In the genomic region with DNA sequence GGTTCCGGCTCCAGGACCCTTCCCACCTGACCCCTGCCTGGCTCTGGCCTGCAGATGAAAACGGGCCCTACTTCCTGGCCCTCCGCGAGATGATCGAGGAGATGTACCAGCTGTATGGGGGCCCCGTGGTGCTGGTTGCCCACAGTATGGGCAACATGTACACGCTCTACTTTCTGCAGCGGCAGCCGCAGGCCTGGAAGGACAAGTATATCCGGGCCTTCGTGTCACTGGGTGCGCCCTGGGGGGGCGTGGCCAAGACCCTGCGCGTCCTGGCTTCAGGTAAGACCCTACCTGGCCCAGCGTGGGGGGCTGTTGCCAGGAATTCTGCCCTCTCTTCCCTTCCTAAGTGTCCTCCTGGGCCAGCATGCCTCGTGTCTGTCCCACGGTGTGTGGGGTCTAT, we compare ENCODE assay signal across 23 cellular contexts. TPM values are rescaled to one million over a fixed set of nuclear protein-coding genes. Genes with fewer than 3 reads are reported as not detected.
DNase-seq lines count a peak whose midpoint lies in the region; ATAC-seq and TF ChIP-seq lines count a peak whose summit lies in the region.
"Had no signal": no experiment of that assay in that cellular context is flagged by ENCODE, and none has a peak within 500 bp of the region (broad histone marks: within the 10 kb centered on the region; RNA-seq: fewer than 3 reads in every experiment).

No MANE protein-coding gene starts in this region.

- H2BK120ac ChIP-seq in mesenchymal stem cell (ENCODE audit: low read depth, low read length), result no peak overlapping the region

- peak overlapping the region; percentile 48 for H3K27ac Mint-ChIP-seq in stimulated activated effector memory CD8-positive, alpha-beta T cell treated with anti-CD3 and anti-CD28 coated beads, Interleukin-12 subunit alpha, Interleukin-12 subunit beta, amount 100 ng/mL, for 72 hours
- H3K27ac Mint-ChIP-seq: CD4-positive, alpha-beta T cell; GM23338; HFFc6 had no signal

- H3K4ac ChIP-seq in mesenchymal stem cell (ENCODE audit: low read depth in 1 of 2, low read length in 2 of 2), result no peak overlapping the region

- TF ChIP-seq POLR2A in stomach (IDR thresholded peaks at IDR 0.05), result no peak

- TF ChIP-seq CTCF in heart right ventricle (IDR thresholded peaks at IDR 0.05) (no peak), MM.1S (IDR thresholded peaks at IDR 0.05; ENCODE audit: low read length) (no peak), stomach (IDR thresholded peaks at IDR 0.05) (no peak)

- no peak overlapping the region for H3K4me3 ChIP-seq in heart right ventricle
- H3K4me3 ChIP-seq in right cardiac atrium (ENCODE audit: low read length), result no peak overlapping the region
- H3K4me3 ChIP-seq in MM.1S (ENCODE audit: low read length), result no peak overlapping the region
- no peak overlapping the region for H3K4me3 ChIP-seq in mesenchymal stem cell (ENCODE audit: insufficient read depth in 1 of 2, low read depth in 1 of 2, low read length in 2 of 2)
- no peak overlapping the region for H3K4me3 ChIP-seq in stomach
- H3K4me3 ChIP-seq: GM23338, HAP-1, K562 had no signal

- H3K4me2 ChIP-seq in MM.1S (ENCODE audit: low read depth, low read length) (no peak overlapping the region), mesenchymal stem cell (ENCODE audit: low read length, poor library complexity, severe bottlenecking) (no peak overlapping the region)
- H3K4me2 ChIP-seq: GM23338 had no signal

- H2BK12ac ChIP-seq in mesenchymal stem cell (ENCODE audit: low read length in 2 of 2), result no peak overlapping the region

- no peaks in the 10 kb centered on the region for H3K9me2 ChIP-seq in MM.1S (replicated peaks; ENCODE audit: insufficient read depth, low read length)

- intact Hi-C loops in heart right ventricle (cut with DNase I), result loop anchor here in 1 of 10 donors (10.0 kb wide), 1 partner anchor 259 kb away; no protein-coding TSS in a partner anchor
- intact Hi-C loops in right cardiac atrium (cut with DNase I), result no loop called here
- intact Hi-C loops in stomach (cut with DNase I; ENCODE audit: low total_unique reads), result no loop called here
- intact Hi-C loops in posterior vena cava (cut with DNase I), result no loop called here

- no peak overlapping the region for H2BK5ac ChIP-seq in mesenchymal stem cell (ENCODE audit: low read depth, low read length, poor library complexity, severe bottlenecking)

- no peak overlapping the region for H3K23ac ChIP-seq in mesenchymal stem cell (ENCODE audit: low read length in 2 of 2)

- WGBS in heart right ventricle, 2 donors, result 91 to 95% methylated on average over 18 of the region's 18 CpGs
- 89% methylated on average over 18 of the region's 18 CpGs for WGBS in right cardiac atrium
- 98% methylated on average over 16 of the region's 18 CpGs for WGBS in mesenchymal stem cell
- 91 to 94% (median 92%) methylated on average over 18 of the region's 18 CpGs for whole genome bisulfite sequencing in stomach, 5 donors

- H3K36me3 ChIP-seq in heart right ventricle (peaks cover 0 to 99% (median 44%) of the 10 kb centered on the region in 9 donors), MM.1S (replicated peaks; ENCODE audit: insufficient read depth, low read length) (peaks cover 11% of the 10 kb centered on the region), mesenchymal stem cell (ENCODE audit: control insufficient read depth in 1 of 2, insufficient read depth in 2 of 2, low read depth in 1 of 2, low read length in 2 of 2) (peaks cover 60 to 67% of the 10 kb centered on the region in 2 experiments), stomach (peaks cover 32 to 96% (median 86%) of the 10 kb centered on the region in 4 donors)

- H2AFZ ChIP-seq in MM.1S (ENCODE audit: low read length) (no peak overlapping the region), mesenchymal stem cell (ENCODE audit: low read depth, low read length) (no peak overlapping the region)
- H2AFZ ChIP-seq: GM23338 had no signal

- peak overlapping the region in 7 of 10 donors; percentile 7 to 95 (median 87) for H3K27ac ChIP-seq in heart right ventricle
- H3K27ac ChIP-seq in right cardiac atrium (ENCODE audit: low read length), result no peak overlapping the region
- H3K27ac ChIP-seq in MM.1S (ENCODE audit: low read length), result peak overlapping the region; percentile 98; the same call in 1 of the 2 replicates
- H3K27ac ChIP-seq in mesenchymal stem cell (ENCODE audit: low read length, poor library complexity, severe bottlenecking), result no peak overlapping the region
- no peak overlapping the region for H3K27ac ChIP-seq in stomach

- H3F3A ChIP-seq in MM.1S (ENCODE audit: insufficient read depth, low read length), result peaks cover 64% of the 10 kb centered on the region

- H3K4me1 ChIP-seq in heart right ventricle, result peaks cover 13 to 90% (median 47%) of the 10 kb centered on the region in 9 donors
- H3K4me1 ChIP-seq in right cardiac atrium (ENCODE audit: control insufficient read depth, insufficient read depth, low read length), result peaks cover 4% of the 10 kb centered on the region
- H3K4me1 ChIP-seq in MM.1S (ENCODE audit: low read length), result peaks cover 85% of the 10 kb centered on the region
- peaks cover 26% of the 10 kb centered on the region for H3K4me1 ChIP-seq in mesenchymal stem cell (ENCODE audit: control insufficient read depth, insufficient read depth, low read depth, low read length)
- H3K4me1 ChIP-seq in stomach, result peaks cover 5 to 17% (median 8%) of the 10 kb centered on the region in 4 donors
- H3K4me1 ChIP-seq: HAP-1 had no signal

- H3K4me3 Mint-ChIP-seq in stimulated activated effector memory CD8-positive, alpha-beta T cell treated with anti-CD3 and anti-CD28 coated beads, Interleukin-12 subunit alpha, Interleukin-12 subunit beta, amount 100 ng/mL, for 72 hours, result no peak overlapping the region
- H3K4me3 Mint-ChIP-seq: CD4-positive, alpha-beta T cell; GM23338; HFFc6 had no signal

- no peak overlapping the region for H4K8ac ChIP-seq in mesenchymal stem cell (ENCODE audit: low read length)

- peaks cover 22% of the 10 kb centered on the region for H3K79me1 ChIP-seq in mesenchymal stem cell (replicated peaks; ENCODE audit: low read length, poor library complexity, severe bottlenecking)

- H3K4me1 Mint-ChIP-seq in stimulated activated effector memory CD8-positive, alpha-beta T cell treated with anti-CD3 and anti-CD28 coated beads, Interleukin-12 subunit alpha, Interleukin-12 subunit beta, amount 100 ng/mL, for 72 hours, result no peaks in the 10 kb centered on the region
- H3K4me1 Mint-ChIP-seq: GM23338 had no signal

- H3K79me2 ChIP-seq in MM.1S (ENCODE audit: low read length), result peaks cover 62% of the 10 kb centered on the region

- no peak for TF ChIP-seq EP300 in stomach (IDR thresholded peaks at IDR 0.05)

- no peak overlapping the region for H3K18ac ChIP-seq in mesenchymal stem cell (ENCODE audit: low read depth in 1 of 2, low read length in 2 of 2)

- H3K9me3 ChIP-seq in heart right ventricle (no peaks in the 10 kb centered on the region), right cardiac atrium (ENCODE audit: control insufficient read depth, low read length) (no peaks in the 10 kb centered on the region), MM.1S (replicated peaks; ENCODE audit: insufficient read depth, low read length) (no peaks in the 10 kb centered on the region), mesenchymal stem cell (ENCODE audit: control insufficient read depth, low read length) (no peaks in the 10 kb centered on the region), stomach (no peaks in the 10 kb centered on the region)
- H3K9me3 ChIP-seq: HAP-1 had no signal

- ATAC-seq in heart right ventricle, result no peak
- no peak for ATAC-seq in right cardiac atrium
- no peak for ATAC-seq in stimulated activated effector memory CD8-positive, alpha-beta T cell treated with anti-CD3 and anti-CD28 coated beads, Interleukin-12 subunit alpha, Interleukin-12 subunit beta, amount 100 ng/mL, for 72 hours
- ATAC-seq: GM23338, K562 had no signal

- H3K9ac ChIP-seq in MM.1S (ENCODE audit: low read length) (no peak overlapping the region), mesenchymal stem cell (ENCODE audit: low read length) (no peak overlapping the region)

- no peaks in the 10 kb centered on the region for H4K20me1 ChIP-seq in MM.1S (ENCODE audit: insufficient read depth, low read length)

- no peak overlapping the region for H2AK5ac ChIP-seq in mesenchymal stem cell (ENCODE audit: low read length, severe bottlenecking)

- DNase-seq in heart right ventricle (no peak), right cardiac atrium (no peak), MM.1S (no peak), mesenchymal stem cell (no peak), stomach (no peak), posterior vena cava (ENCODE audit: low spot score) (no peak)
- no peak for DNase-seq in stimulated activated effector memory CD8-positive, alpha-beta T cell treated with anti-CD3 and anti-CD28 coated beads, Interleukin-12 subunit alpha, Interleukin-12 subunit beta, amount 100 ng/mL, for 72 hours (ENCODE audit: low spot score in 2 of 2)
- DNase-seq in activated CD4-positive, alpha-beta T cell treated with anti-CD3 and anti-CD28 coated beads, Interleukin-2, amount 50 U/mL, for 4 hours, result no peak
- DNase-seq: CD4-positive, alpha-beta T cell; HFFc6; Kasumi-1; MV-4-11; NCI-H2029; NCI-H446; NCI-H524 treated with DMSO at 0.1 percent for 48 hours; NCI-H774; NK-92 treated with Interleukin-12 subunit alpha and Interleukin-12 subunit beta, amount 100 ng/mL, for 24 hours; RPMI8226; SHP77 treated with DMSO at 0.1 percent for 48 hours had no signal

- H3K14ac ChIP-seq in mesenchymal stem cell (ENCODE audit: low read length in 2 of 2), result no peak overlapping the region

- H3K27me3 ChIP-seq in heart right ventricle (no peaks in the 10 kb centered on the region), right cardiac atrium (ENCODE audit: control insufficient read depth, insufficient read depth) (no peaks in the 10 kb centered on the region), MM.1S (replicated peaks; ENCODE audit: insufficient read depth, low read length) (no peaks in the 10 kb centered on the region), mesenchymal stem cell (ENCODE audit: control insufficient read depth in 1 of 2, insufficient read depth in 1 of 2, low read length in 2 of 2) (no peaks in the 10 kb centered on the region), stomach (no peaks in the 10 kb centered on the region)

- no peak overlapping the region for H2BK15ac ChIP-seq in mesenchymal stem cell (ENCODE audit: low read depth, poor library complexity, severe bottlenecking)

- H3K9me3 Mint-ChIP-seq in stimulated activated effector memory CD8-positive, alpha-beta T cell treated with anti-CD3 and anti-CD28 coated beads, Interleukin-12 subunit alpha, Interleukin-12 subunit beta, amount 100 ng/mL, for 72 hours, result no peaks in the 10 kb centered on the region
- H3K9me3 Mint-ChIP-seq: CD4-positive, alpha-beta T cell; GM23338; HFFc6 had no signal

- peak overlapping the region; percentile 53 for H4K91ac ChIP-seq in mesenchymal stem cell (ENCODE audit: low read length)

- H3K36me3 Mint-ChIP-seq in stimulated activated effector memory CD8-positive, alpha-beta T cell treated with anti-CD3 and anti-CD28 coated beads, Interleukin-12 subunit alpha, Interleukin-12 subunit beta, amount 100 ng/mL, for 72 hours, result peaks cover 45% of the 10 kb centered on the region

RNA-seq across cellular contexts. Expression of gene SLC7A6, which starts 8.6 kb away (rescaled TPM):
- 10 to 100 TPM; 28.4 to 59.2 (median 42.4) TPM for total RNA-seq in heart right ventricle
- polyA plus RNA-seq in heart right ventricle, result 10 to 100 TPM; 22.6 to 85.6 TPM
- total RNA-seq in right cardiac atrium, result 10 to 100 TPM; 39.0 to 60.7 (median 51.3) TPM
- polyA plus RNA-seq in right cardiac atrium, result 25.0 TPM
- polyA plus RNA-seq in mesenchymal stem cell (2013, experiment 1 of 2), result 27.0 TPM
- 34.1 TPM for polyA plus RNA-seq in mesenchymal stem cell (2013, experiment 2 of 2)
- 10 to 100 TPM; 11.9 to 66.1 (median 17.2) TPM for total RNA-seq in stomach
- 1 to 10 TPM; 2.9 to 6.0 (median 4.2) TPM for polyA plus RNA-seq in stomach
- total RNA-seq in posterior vena cava, result 10 to 100 TPM; 28.4 to 39.7 TPM

RNA-seq across cellular contexts. Expression of gene PLA2G15, which starts 10.5 kb away (rescaled TPM):
- total RNA-seq in heart right ventricle (10 to 100 TPM; 31.0 to 62.1 (median 44.0) TPM), right cardiac atrium (10 to 100 TPM; 20.2 to 30.8 (median 28.7) TPM), stomach (10 to 100 TPM in 2 of 5 donors, 1 to 10 TPM in 3; 3.5 to 16.5 (median 9.8) TPM), posterior vena cava (10 to 100 TPM; 11.6 to 21.9 TPM)
- polyA plus RNA-seq in heart right ventricle (10 to 100 TPM; 33.1 to 33.7 TPM), right cardiac atrium (18.2 TPM), stomach (1 to 10 TPM; 4.4 to 6.0 (median 5.8) TPM)
- 26.1 TPM for polyA plus RNA-seq in mesenchymal stem cell (2013, experiment 1 of 2)
- 25.9 TPM for polyA plus RNA-seq in mesenchymal stem cell (2013, experiment 2 of 2)

RNA-seq across cellular contexts. Expression of gene ESRP2, which starts 19.8 kb away (rescaled TPM):
- total RNA-seq in heart right ventricle, result 1 to 10 TPM in 1 of 10 donors, under 1 TPM in 9; 0.07 to 1.0 (median 0.44) TPM
- under 1 TPM; 0.25 to 0.66 TPM for polyA plus RNA-seq in heart right ventricle
- under 1 TPM; 0.14 to 0.59 (median 0.36) TPM for total RNA-seq in right cardiac atrium
- polyA plus RNA-seq in right cardiac atrium, result 0.16 TPM
- polyA plus RNA-seq in mesenchymal stem cell (2013, experiment 1 of 2), result 0.04 TPM
- polyA plus RNA-seq in mesenchymal stem cell (2013, experiment 2 of 2), result 0.03 TPM
- 100 to 1,000 TPM in 1 of 5 donors, 10 to 100 TPM in 4; 19.8 to 184 (median 76.3) TPM for total RNA-seq in stomach
- 10 to 100 TPM; 21.5 to 36.9 (median 31.2) TPM for polyA plus RNA-seq in stomach
- total RNA-seq in posterior vena cava, result under 1 TPM in 1 of 2 donors, not detected in 1; 0.23 TPM
- total RNA-seq: CD4-positive, alpha-beta T cell; M059J had no signal

RNA-seq across cellular contexts. Expression of gene SLC7A6OS, which starts 55.0 kb away (rescaled TPM):
- total RNA-seq in heart right ventricle (10 to 100 TPM in 9 of 10 donors, 1 to 10 TPM in 1; 9.9 to 14.4 (median 12.8) TPM), right cardiac atrium (10 to 100 TPM; 10.9 to 13.4 (median 11.9) TPM), stomach (10 to 100 TPM; 12.3 to 41.4 (median 16.7) TPM), posterior vena cava (10 to 100 TPM in 1 of 2 donors, 1 to 10 TPM in 1; 9.9 to 12.5 TPM)
- polyA plus RNA-seq in heart right ventricle (1 to 10 TPM; 7.3 to 9.6 TPM), right cardiac atrium (7.9 TPM), stomach (1 to 10 TPM; 4.7 to 5.7 (median 5.7) TPM)
- polyA plus RNA-seq in mesenchymal stem cell (2013, experiment 1 of 2), result 7.0 TPM
- polyA plus RNA-seq in mesenchymal stem cell (2013, experiment 2 of 2), result 7.0 TPM

RNA-seq across cellular contexts. Expression of gene PRMT7, which starts 55.1 kb away (rescaled TPM):
- total RNA-seq in heart right ventricle (10 to 100 TPM; 22.0 to 39.2 (median 30.7) TPM), right cardiac atrium (10 to 100 TPM; 20.8 to 34.7 (median 32.2) TPM), stomach (10 to 100 TPM; 24.9 to 88.8 (median 48.3) TPM), posterior vena cava (10 to 100 TPM; 18.1 to 22.9 TPM)
- polyA plus RNA-seq in heart right ventricle (10 to 100 TPM; 18.1 to 57.8 TPM), right cardiac atrium (34.5 TPM), stomach (10 to 100 TPM; 22.4 to 30.2 (median 28.6) TPM)
- 14.6 TPM for polyA plus RNA-seq in mesenchymal stem cell (2013, experiment 1 of 2)
- polyA plus RNA-seq in mesenchymal stem cell (2013, experiment 2 of 2), result 14.7 TPM

Comparison
In these comparisons a context has a peak if more than half of its experiments do, and no peak if none do; other contexts are left out.
1. H3K27ac ChIP-seq: peak in heart right ventricle (7 of 10) and MM.1S (single experiment); none in right cardiac atrium (single experiment), mesenchymal stem cell (single experiment) and stomach (0 of 5).
2. RNA of gene ESRP2, which starts 19.8 kb away (total RNA-seq): 19.8 to 184 TPM in stomach; 0.07 to 1.0 TPM in heart right ventricle, 0.14 to 0.59 TPM in right cardiac atrium and 0.23 TPM in posterior vena cava; every median in the first group is over 10 times any median in the second.